ENCODE assay signal across 22 cellular contexts in genomic region chr7:1240296-1240820, GRCh38. TPM values are rescaled to one million over a fixed set of nuclear protein-coding genes. Genes with fewer than 3 reads are reported as not detected.
DNase-seq lines count a peak whose midpoint lies in the region; ATAC-seq, FAIRE-seq and TF ChIP-seq lines count a peak whose summit lies in the region.
"Had no signal": no experiment of that assay in that cellular context is flagged by ENCODE, and none has a peak within 500 bp of the region (broad histone marks: within the 10 kb centered on the region; RNA-seq: fewer than 3 reads in every experiment).

No MANE protein-coding gene starts in this region.

- no peak overlapping the region for H2BK15ac ChIP-seq in mesendoderm (replicated peaks; ENCODE audit: low read depth)

- peaks cover 93% of the 10 kb centered on the region for H3K27me3 ChIP-seq in mesendoderm (ENCODE audit: insufficient read depth, low read length, poor library complexity)

- H3K18ac ChIP-seq in mesendoderm (ENCODE audit: low read length), result no peak overlapping the region

- WGBS in mesendoderm (ENCODE audit: extremely low coverage, insufficient coverage, low lambda C conversion rate), result no CpG with 5 or more reads among the region's 22 CpGs

- H3K4me1 Mint-ChIP-seq in activated naive CD4-positive, alpha-beta T cell treated with anti-CD3 and anti-CD28 coated beads, Interleukin-2, amount 50 U/mL, for 24 hours, result peaks cover 17% of the 10 kb centered on the region
- peaks cover 2% of the 10 kb centered on the region for H3K4me1 Mint-ChIP-seq in activated B cell treated with CpG ODN at 0.5 μM for 24 hours

- H3K27ac Mint-ChIP-seq in activated naive CD4-positive, alpha-beta T cell treated with anti-CD3 and anti-CD28 coated beads, Interleukin-2, amount 50 U/mL, for 24 hours, result peak overlapping the region; percentile 55
- peak overlapping the region; percentile 61 for H3K27ac Mint-ChIP-seq in activated B cell treated with CpG ODN at 0.5 μM for 24 hours
- H3K27ac Mint-ChIP-seq: activated T-helper 2 cell treated with anti-CD3 and anti-CD28 coated beads, Interferon-gamma antibody, Interleukin-2, Interleukin-4, amounts not matched to agents 10 μg/mL and 5 μg/mL and 100 μg/mL, durations not matched to agents 14 hours and 24 hours and 36 hours had no signal

- no peaks in the 10 kb centered on the region for H3K9me3 Mint-ChIP-seq in activated naive CD4-positive, alpha-beta T cell treated with anti-CD3 and anti-CD28 coated beads, Interleukin-2, amount 50 U/mL, for 24 hours
- H3K9me3 Mint-ChIP-seq in activated B cell treated with CpG ODN at 0.5 μM for 24 hours, result no peaks in the 10 kb centered on the region
- H3K9me3 Mint-ChIP-seq: activated T-helper 2 cell treated with anti-CD3 and anti-CD28 coated beads, Interferon-gamma antibody, Interleukin-2, Interleukin-4, amounts not matched to agents 10 μg/mL and 5 μg/mL and 100 μg/mL, durations not matched to agents 14 hours and 24 hours and 36 hours; natural killer cell had no signal

- no peak overlapping the region for H4K5ac ChIP-seq in mesendoderm (ENCODE audit: low read length)

- FAIRE-seq in urothelium cell line (lab: Jason Lieb, UNC), result peak; percentile 52
- FAIRE-seq: frontal cortex, small intestine had no signal

- H3K4ac ChIP-seq in mesendoderm (ENCODE audit: low read depth, low read length), result no peak overlapping the region

- no peaks in the 10 kb centered on the region for H3K79me2 ChIP-seq in mesendoderm (ENCODE audit: control insufficient read depth, insufficient read depth, low read length)

- TF ChIP-seq CTCF in activated B cell treated with CpG ODN at 0.5 μM for 24 hours (IDR thresholded peaks at IDR 0.05), result no peak

- ATAC-seq in activated B cell treated with CpG ODN at 0.5 μM for 24 hours (ENCODE audit: low read depth) (no peak), GM21619 (IDR thresholded peaks at IDR 0.05; ENCODE audit: unreplicated experiment) (no peak)
- ATAC-seq: natural killer cell had no signal

- H3K9ac ChIP-seq in mesendoderm (ENCODE audit: low read length), result no peak overlapping the region

- no peaks in the 10 kb centered on the region for H3K79me1 ChIP-seq in mesendoderm (ENCODE audit: low read length)

- H3K23ac ChIP-seq in mesendoderm (ENCODE audit: low read length), result no peak overlapping the region

- H3K4me1 ChIP-seq in mesendoderm (ENCODE audit: control insufficient read depth, low read depth, low read length), result no peaks in the 10 kb centered on the region

- H3K56ac ChIP-seq in mesendoderm (ENCODE audit: low read length), result no peak overlapping the region

- CTCF ChIA-PET in activated B cell treated with CpG ODN at 0.5 μM for 24 hours (lab: Charles Lee), result no interaction called here

- peaks cover 48% of the 10 kb centered on the region for H3K27me3 Mint-ChIP-seq in activated naive CD4-positive, alpha-beta T cell treated with anti-CD3 and anti-CD28 coated beads, Interleukin-2, amount 50 U/mL, for 24 hours
- H3K27me3 Mint-ChIP-seq in activated B cell treated with CpG ODN at 0.5 μM for 24 hours, result peaks cover 43% of the 10 kb centered on the region

- POLR2A ChIA-PET in activated B cell treated with CpG ODN at 0.5 μM for 24 hours (lab: Charles Lee), result no interaction called here

- no peak overlapping the region for H2BK5ac ChIP-seq in mesendoderm (ENCODE audit: low read length)

- no peaks in the 10 kb centered on the region for H3K36me3 Mint-ChIP-seq in activated naive CD4-positive, alpha-beta T cell treated with anti-CD3 and anti-CD28 coated beads, Interleukin-2, amount 50 U/mL, for 24 hours
- H3K36me3 Mint-ChIP-seq in activated B cell treated with CpG ODN at 0.5 μM for 24 hours (ENCODE audit: low read depth), result no peaks in the 10 kb centered on the region
- H3K36me3 Mint-ChIP-seq: natural killer cell had no signal

- H3K27ac ChIP-seq in mesendoderm (ENCODE audit: low read depth, low read length), result no peak overlapping the region
- H3K27ac ChIP-seq: suprapubic skin had no signal

- H2AK5ac ChIP-seq in mesendoderm (ENCODE audit: low read length), result no peak overlapping the region

- H3K4me2 ChIP-seq in mesendoderm (ENCODE audit: low read length), result peak overlapping the region; percentile 20

- no peak overlapping the region for H3K4me3 ChIP-seq in mesendoderm (ENCODE audit: low read length)
- H3K4me3 ChIP-seq: MG63, suprapubic skin had no signal

- no peak overlapping the region for H2BK120ac ChIP-seq in mesendoderm (ENCODE audit: low read depth, low read length)

- no peak overlapping the region for H4K8ac ChIP-seq in mesendoderm (ENCODE audit: low read depth, low read length)

- no peaks in the 10 kb centered on the region for H3K36me3 ChIP-seq in mesendoderm (ENCODE audit: control insufficient read depth, insufficient read depth, low read length)
- H3K36me3 ChIP-seq: MG63, suprapubic skin had no signal

- no peak for DNase-seq in activated naive CD4-positive, alpha-beta T cell treated with Interleukin-2 at 50 U/mL for 16 hours
- DNase-seq in activated B cell treated with CpG ODN at 0.5 μM for 24 hours (no peak), mesendoderm (peak; percentile 41), urothelium cell line (ENCODE audit: low spot score) (no peak), NCI-H1092 (lab: John Stamatoyannopoulos, UW) (no peak)
- DNase-seq: activated CD4-positive, alpha-beta T cell treated with anti-CD3 and anti-CD28 coated beads, Interleukin-2, amount 50 U/mL, for 48 hours; amygdala; central memory CD4-positive, alpha-beta T cell; DMS79 treated with DMSO at 0.1 percent for 48 hours; mesenchymal stem cell; MG63; natural killer cell; NCI-H1694; small intestine; stimulated activated CD4-positive, alpha-beta T cell treated with anti-CD3 and anti-CD28 coated beads, Interleukin-4, amount 100 ng/mL, for 4 hours had no signal

- intact Hi-C loops in activated B cell treated with CpG ODN at 0.5 μM for 24 hours (cut with micrococcal nuclease), result no loop called here

- no peak overlapping the region for H3K4me3 Mint-ChIP-seq in activated naive CD4-positive, alpha-beta T cell treated with anti-CD3 and anti-CD28 coated beads, Interleukin-2, amount 50 U/mL, for 24 hours
- no peak overlapping the region for H3K4me3 Mint-ChIP-seq in activated B cell treated with CpG ODN at 0.5 μM for 24 hours
- H3K4me3 Mint-ChIP-seq: natural killer cell had no signal

RNA-seq across cellular contexts. Expression of gene UNCX, which starts 7.7 kb away (rescaled TPM):
- total RNA-seq in activated B cell treated with CpG ODN at 0.5 μM for 24 hours, result not detected in 2 replicates
- polyA plus RNA-seq in mesendoderm (2013, experiment 1 of 2), result not detected
- not detected for polyA plus RNA-seq in mesendoderm (2013, experiment 2 of 2)
- total RNA-seq: activated T-helper 2 cell treated with anti-CD3 and anti-CD28 coated beads, Interferon-gamma antibody, Interleukin-2, Interleukin-4, amounts not matched to agents 10 μg/mL and 5 μg/mL and 100 μg/mL, durations not matched to agents 14 hours and 24 hours and 36 hours; frontal cortex; natural killer cell; progenitor cell of endocrine pancreas; suprapubic skin had no signal
- polyA plus RNA-seq: esophagus, small intestine had no signal
